ENCODE assay signal across 8 cellular contexts in the genomic region with DNA sequence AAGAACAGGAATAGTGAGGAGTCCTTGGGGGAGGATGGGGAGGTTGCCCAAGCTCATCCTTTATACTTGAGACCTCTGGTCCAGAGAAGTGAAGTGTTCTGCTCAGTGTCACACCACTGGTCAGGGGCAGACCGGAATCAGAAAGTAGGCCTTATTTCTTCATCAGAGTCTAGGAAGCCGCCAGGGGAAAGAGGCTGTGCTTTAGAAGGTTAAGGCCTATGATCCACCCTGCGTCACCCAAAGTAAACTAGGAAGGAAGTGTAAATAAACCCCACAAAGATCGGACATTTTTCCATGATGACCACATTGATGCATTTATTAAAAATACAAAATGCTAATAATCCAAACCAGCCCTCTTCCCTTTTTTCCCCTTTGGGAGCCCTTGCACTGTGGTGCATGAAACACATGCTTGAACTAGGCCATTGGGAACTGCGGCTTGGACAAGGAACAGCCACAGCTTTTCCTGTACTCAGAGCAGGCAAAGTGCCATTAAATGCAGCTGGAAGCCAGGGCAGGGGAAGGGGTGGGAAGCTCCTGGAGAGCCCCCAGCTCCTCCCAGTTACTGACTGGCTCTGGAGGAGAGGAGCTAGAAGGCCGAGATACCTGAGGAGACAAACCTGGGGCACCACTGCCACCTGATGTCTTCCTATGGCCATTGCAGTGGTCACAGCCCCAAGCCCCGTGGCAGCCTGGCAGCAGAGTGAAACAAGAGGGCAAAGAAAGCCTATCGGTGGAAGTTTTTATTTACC. TPM values are rescaled to one million over a fixed set of nuclear protein-coding genes. Genes with fewer than 3 reads are reported as not detected.
DNase-seq lines count a peak whose midpoint lies in the region; ATAC-seq and TF ChIP-seq lines count a peak whose summit lies in the region.

No MANE protein-coding gene starts in this region.

- ATAC-seq in aorta (ENCODE audit: low FRiP score), result peak; percentile 94

- H3K4me1 ChIP-seq in right atrium auricular region (peaks cover 0 to 21% of the 10 kb centered on the region in 2 donors), aorta (ENCODE audit: control insufficient read depth in 1 of 2, insufficient read depth in 2 of 2, low read length in 2 of 2) (peaks cover 0 to 1% of the 10 kb centered on the region in 2 donors)

- H3K9me3 ChIP-seq in right atrium auricular region (no peaks in the 10 kb centered on the region), aorta (ENCODE audit: control insufficient read depth, low read length) (no peaks in the 10 kb centered on the region)

- H3K27ac ChIP-seq in angular gyrus (ENCODE audit: low read depth, low read length) (peak overlapping the region; percentile 11), right atrium auricular region (peak overlapping the region; percentile 31 to 44), aorta (ENCODE audit: low read depth in 1 of 2, low read length in 2 of 2) (peak overlapping the region in 1 of 2 donors; percentile 66)

- 23% methylated on average over 8 of the region's 8 CpGs for WGBS in aorta, 2 donors

- DNase-seq in A172 (ENCODE audit: low spot score) (peak; percentile 85), GM13977 (ENCODE audit: low spot score) (peak; percentile 82), NCI-H1092 (lab: John Stamatoyannopoulos, UW) (peak; percentile 38), T follicular helper cell (ENCODE audit: low read depth) (peak; percentile 13), right atrium auricular region (ENCODE audit: low spot score) (peak; percentile 85), renal cortical epithelial cell (ENCODE audit: low read depth) (peak; percentile 65), aorta (peak; percentile 79 to 91)

- TF ChIP-seq CTCF in GM13977 (IDR thresholded peaks at IDR 0.05; ENCODE audit: extremely low read depth, insufficient read depth, missing control alignments), result peak; percentile 94
- peak; percentile 73 to 92 for TF ChIP-seq CTCF in right atrium auricular region (IDR thresholded peaks at IDR 0.05)

- no peak overlapping the region for H3K4me3 ChIP-seq in right atrium auricular region
- H3K4me3 ChIP-seq in aorta (ENCODE audit: low read length in 2 of 2), result no peak overlapping the region

- H3K36me3 ChIP-seq in right atrium auricular region (no peaks in the 10 kb centered on the region), aorta (ENCODE audit: control insufficient read depth in 1 of 2, insufficient read depth in 2 of 2, low read length in 1 of 2) (no peaks in the 10 kb centered on the region)

- H3K27me3 ChIP-seq in right atrium auricular region (no peaks in the 10 kb centered on the region), aorta (ENCODE audit: control insufficient read depth in 1 of 2, insufficient read depth in 2 of 2, low read length in 1 of 2) (no peaks in the 10 kb centered on the region)

- intact Hi-C loops in aorta (cut with DNase I), result loop anchor here in 1 of 2 donors (2.0 to 5.0 kb wide), 3 partner anchors 60 to 314 kb away; no protein-coding TSS in a partner anchor

- in situ Hi-C loops in GM13977 (cut with MboI; ENCODE audit: low pct_unique_long_range_greater_than_20kb, low sequenced_read_pairs, unreplicated experiment), result loop anchor here (10.0 kb wide), 1 partner anchor 316 kb away; no protein-coding TSS in a partner anchor

RNA-seq across cellular contexts. Expression of a gene that starts 37.0 kb away (rescaled TPM):
- total RNA-seq in A172 (2014; rRNA removed; shearing (Covaris generic)), result 21.1 and 33.6 TPM in 2 replicates
- total RNA-seq in right atrium auricular region (under 1 TPM; 0.24 to 0.74 TPM), renal cortical epithelial cell (3.2 and 7.3 TPM in 2 replicates), aorta (under 1 TPM; 0.52 to 0.57 TPM)
- 1 to 10 TPM in 1 of 2 donors, under 1 TPM in 1; 0.08 to 1.8 TPM for polyA plus RNA-seq in aorta

Comparison
In these comparisons a context has a peak if more than half of its experiments do, and no peak if none do; other contexts are left out.
1. DNase-seq: peak in every context shown above with its lines; median percentile 85 in A172; 85 in right atrium auricular region; 85 in aorta; 82 in GM13977; 65 in renal cortical epithelial cell; 38 in NCI-H1092; 13 in T follicular helper cell.